Comparison of ENCODE assay signal across 1 cellular context in the genomic region with DNA sequence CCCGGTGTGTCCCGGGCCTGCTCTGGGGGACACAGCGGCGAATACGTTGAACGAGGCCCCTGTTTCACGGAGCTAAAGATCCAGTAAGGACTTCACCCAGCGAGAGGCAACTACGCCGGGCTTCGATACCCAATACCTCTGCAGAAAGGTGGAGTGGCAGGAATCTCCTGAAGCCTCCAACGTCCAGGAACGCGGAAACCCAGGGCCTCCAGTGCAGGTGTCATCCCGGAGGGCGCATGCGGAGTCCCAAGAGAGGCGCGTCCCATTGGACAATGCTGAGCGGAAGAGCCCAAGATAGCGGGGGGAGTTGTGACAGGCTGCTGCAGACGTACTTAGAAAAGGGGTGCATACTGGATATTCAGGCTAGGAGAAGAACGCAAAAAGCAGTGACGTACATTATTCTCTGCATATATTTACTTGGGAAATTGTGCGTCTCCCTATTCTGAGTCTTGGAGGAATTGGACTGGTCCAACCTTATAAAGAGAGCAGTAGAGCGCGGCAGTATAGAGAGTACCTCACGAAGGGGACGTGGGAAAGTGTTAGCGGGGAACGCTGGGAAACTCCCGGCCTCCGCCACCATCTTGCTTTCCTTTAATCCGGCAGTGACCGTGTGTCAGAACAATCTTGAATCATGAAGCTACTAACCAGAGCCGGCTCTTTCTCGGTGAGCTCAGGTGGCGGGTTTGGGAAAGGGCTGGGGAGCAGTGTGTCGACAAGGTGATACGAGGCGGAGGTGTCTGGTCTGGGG.
TF ChIP-seq lines count a peak whose summit lies in the region.

TSS of gene UQCRC2 (plus strand) at position 569 of the 748 bp plus-strand sequence. CDS start at position 632, 63 bp downstream.

TF ChIP-seq in HepG2, 621 proteins besides CTCF, POLR2A, EP300 and RAD21 (continued from another document and continues in another):
- TF ChIP-seq, protein P1, sequence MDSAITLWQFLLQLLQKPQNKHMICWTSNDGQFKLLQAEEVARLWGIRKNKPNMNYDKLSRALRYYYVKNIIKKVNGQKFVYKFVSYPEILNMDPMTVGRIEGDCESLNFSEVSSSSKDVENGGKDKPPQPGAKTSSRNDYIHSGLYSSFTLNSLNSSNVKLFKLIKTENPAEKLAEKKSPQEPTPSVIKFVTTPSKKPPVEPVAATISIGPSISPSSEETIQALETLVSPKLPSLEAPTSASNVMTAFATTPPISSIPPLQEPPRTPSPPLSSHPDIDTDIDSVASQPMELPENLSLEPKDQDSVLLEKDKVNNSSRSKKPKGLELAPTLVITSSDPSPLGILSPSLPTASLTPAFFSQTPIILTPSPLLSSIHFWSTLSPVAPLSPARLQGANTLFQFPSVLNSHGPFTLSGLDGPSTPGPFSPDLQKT (CRISPR knock-in tag; IDR thresholded peaks at IDR 0.05; ENCODE audit: borderline replicate concordance) = no peak
- TF ChIP-seq MTERF4 (CRISPR knock-in tag; IDR thresholded peaks at IDR 0.05) = no peak
- peak; percentile 55 for TF ChIP-seq SALL1 (CRISPR knock-in tag; IDR thresholded peaks at IDR 0.05)
- no peak for TF ChIP-seq ZFP41 (CRISPR knock-in tag; IDR thresholded peaks at IDR 0.05; ENCODE audit: borderline replicate concordance)
- TF ChIP-seq ZNF691 (CRISPR knock-in tag; IDR thresholded peaks at IDR 0.05; ENCODE audit: borderline replicate concordance, low read depth) = peak; percentile 79; the same call in 1 of the 2 replicates
- TF ChIP-seq ZNF430 (CRISPR knock-in tag; IDR thresholded peaks at IDR 0.05) = peak; percentile 77
- TF ChIP-seq ELF1 (CRISPR knock-in tag; IDR thresholded peaks at IDR 0.05) = peak; percentile 94
- TF ChIP-seq ZSCAN9 (CRISPR knock-in tag; IDR thresholded peaks at IDR 0.05; ENCODE audit: borderline replicate concordance) = peak; percentile 75
- peak; percentile 74; the same call in 1 of the 2 replicates for TF ChIP-seq SMAD1 (CRISPR knock-in tag; IDR thresholded peaks at IDR 0.05; ENCODE audit: borderline replicate concordance, low read depth)
- TF ChIP-seq ZNF12 (CRISPR knock-in tag; IDR thresholded peaks at IDR 0.05) = no peak; the same call in 1 of the 2 replicates
- TF ChIP-seq RFX3 (CRISPR knock-in tag; IDR thresholded peaks at IDR 0.05) = peak; percentile 38; the same call in 1 of the 2 replicates
- no peak for TF ChIP-seq HDAC6 (IDR thresholded peaks at IDR 0.05; ENCODE audit: low read depth, low read length)
- TF ChIP-seq GFI1 (CRISPR knock-in tag; IDR thresholded peaks at IDR 0.05; ENCODE audit: borderline replicate concordance) = 0 out of 2 replicates have a peak, but pooled peaks have one; percentile 59
- peak; percentile 53 for TF ChIP-seq MED1 (CRISPR knock-in tag; IDR thresholded peaks at IDR 0.05)
- TF ChIP-seq, protein P2, sequence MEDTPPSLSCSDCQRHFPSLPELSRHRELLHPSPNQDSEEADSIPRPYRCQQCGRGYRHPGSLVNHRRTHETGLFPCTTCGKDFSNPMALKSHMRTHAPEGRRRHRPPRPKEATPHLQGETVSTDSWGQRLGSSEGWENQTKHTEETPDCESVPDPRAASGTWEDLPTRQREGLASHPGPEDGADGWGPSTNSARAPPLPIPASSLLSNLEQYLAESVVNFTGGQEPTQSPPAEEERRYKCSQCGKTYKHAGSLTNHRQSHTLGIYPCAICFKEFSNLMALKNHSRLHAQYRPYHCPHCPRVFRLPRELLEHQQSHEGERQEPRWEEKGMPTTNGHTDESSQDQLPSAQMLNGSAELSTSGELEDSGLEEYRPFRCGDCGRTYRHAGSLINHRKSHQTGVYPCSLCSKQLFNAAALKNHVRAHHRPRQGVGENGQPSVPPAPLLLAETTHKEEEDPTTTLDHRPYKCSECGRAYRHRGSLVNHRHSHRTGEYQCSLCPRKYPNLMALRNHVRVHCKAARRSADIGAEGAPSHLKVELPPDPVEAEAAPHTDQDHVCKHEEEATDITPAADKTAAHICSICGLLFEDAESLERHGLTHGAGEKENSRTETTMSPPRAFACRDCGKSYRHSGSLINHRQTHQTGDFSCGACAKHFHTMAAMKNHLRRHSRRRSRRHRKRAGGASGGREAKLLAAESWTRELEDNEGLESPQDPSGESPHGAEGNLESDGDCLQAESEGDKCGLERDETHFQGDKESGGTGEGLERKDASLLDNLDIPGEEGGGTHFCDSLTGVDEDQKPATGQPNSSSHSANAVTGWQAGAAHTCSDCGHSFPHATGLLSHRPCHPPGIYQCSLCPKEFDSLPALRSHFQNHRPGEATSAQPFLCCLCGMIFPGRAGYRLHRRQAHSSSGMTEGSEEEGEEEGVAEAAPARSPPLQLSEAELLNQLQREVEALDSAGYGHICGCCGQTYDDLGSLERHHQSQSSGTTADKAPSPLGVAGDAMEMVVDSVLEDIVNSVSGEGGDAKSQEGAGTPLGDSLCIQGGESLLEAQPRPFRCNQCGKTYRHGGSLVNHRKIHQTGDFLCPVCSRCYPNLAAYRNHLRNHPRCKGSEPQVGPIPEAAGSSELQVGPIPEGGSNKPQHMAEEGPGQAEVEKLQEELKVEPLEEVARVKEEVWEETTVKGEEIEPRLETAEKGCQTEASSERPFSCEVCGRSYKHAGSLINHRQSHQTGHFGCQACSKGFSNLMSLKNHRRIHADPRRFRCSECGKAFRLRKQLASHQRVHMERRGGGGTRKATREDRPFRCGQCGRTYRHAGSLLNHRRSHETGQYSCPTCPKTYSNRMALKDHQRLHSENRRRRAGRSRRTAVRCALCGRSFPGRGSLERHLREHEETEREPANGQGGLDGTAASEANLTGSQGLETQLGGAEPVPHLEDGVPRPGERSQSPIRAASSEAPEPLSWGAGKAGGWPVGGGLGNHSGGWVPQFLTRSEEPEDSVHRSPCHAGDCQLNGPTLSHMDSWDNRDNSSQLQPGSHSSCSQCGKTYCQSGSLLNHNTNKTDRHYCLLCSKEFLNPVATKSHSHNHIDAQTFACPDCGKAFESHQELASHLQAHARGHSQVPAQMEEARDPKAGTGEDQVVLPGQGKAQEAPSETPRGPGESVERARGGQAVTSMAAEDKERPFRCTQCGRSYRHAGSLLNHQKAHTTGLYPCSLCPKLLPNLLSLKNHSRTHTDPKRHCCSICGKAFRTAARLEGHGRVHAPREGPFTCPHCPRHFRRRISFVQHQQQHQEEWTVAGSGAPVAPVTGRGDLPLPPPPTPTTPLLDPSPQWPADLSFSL (CRISPR knock-in tag; IDR thresholded peaks at IDR 0.05) = no peak
- peak; percentile 9; the same call in 1 of the 2 replicates for TF ChIP-seq ZSCAN25 (CRISPR knock-in tag; IDR thresholded peaks at IDR 0.05)
- TF ChIP-seq, protein P3, sequence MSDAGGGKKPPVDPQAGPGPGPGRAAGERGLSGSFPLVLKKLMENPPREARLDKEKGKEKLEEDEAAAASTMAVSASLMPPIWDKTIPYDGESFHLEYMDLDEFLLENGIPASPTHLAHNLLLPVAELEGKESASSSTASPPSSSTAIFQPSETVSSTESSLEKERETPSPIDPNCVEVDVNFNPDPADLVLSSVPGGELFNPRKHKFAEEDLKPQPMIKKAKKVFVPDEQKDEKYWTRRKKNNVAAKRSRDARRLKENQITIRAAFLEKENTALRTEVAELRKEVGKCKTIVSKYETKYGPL (CRISPR knock-in tag; IDR thresholded peaks at IDR 0.05) = peak; percentile 10; the same call in 1 of the 2 replicates
- peak; percentile 24 for TF ChIP-seq MEF2D (CRISPR knock-in tag; IDR thresholded peaks at IDR 0.05)
- peak; percentile 86 for TF ChIP-seq ZNF788 (CRISPR knock-in tag; IDR thresholded peaks at IDR 0.05; ENCODE audit: borderline replicate concordance)
- TF ChIP-seq, protein P4, sequence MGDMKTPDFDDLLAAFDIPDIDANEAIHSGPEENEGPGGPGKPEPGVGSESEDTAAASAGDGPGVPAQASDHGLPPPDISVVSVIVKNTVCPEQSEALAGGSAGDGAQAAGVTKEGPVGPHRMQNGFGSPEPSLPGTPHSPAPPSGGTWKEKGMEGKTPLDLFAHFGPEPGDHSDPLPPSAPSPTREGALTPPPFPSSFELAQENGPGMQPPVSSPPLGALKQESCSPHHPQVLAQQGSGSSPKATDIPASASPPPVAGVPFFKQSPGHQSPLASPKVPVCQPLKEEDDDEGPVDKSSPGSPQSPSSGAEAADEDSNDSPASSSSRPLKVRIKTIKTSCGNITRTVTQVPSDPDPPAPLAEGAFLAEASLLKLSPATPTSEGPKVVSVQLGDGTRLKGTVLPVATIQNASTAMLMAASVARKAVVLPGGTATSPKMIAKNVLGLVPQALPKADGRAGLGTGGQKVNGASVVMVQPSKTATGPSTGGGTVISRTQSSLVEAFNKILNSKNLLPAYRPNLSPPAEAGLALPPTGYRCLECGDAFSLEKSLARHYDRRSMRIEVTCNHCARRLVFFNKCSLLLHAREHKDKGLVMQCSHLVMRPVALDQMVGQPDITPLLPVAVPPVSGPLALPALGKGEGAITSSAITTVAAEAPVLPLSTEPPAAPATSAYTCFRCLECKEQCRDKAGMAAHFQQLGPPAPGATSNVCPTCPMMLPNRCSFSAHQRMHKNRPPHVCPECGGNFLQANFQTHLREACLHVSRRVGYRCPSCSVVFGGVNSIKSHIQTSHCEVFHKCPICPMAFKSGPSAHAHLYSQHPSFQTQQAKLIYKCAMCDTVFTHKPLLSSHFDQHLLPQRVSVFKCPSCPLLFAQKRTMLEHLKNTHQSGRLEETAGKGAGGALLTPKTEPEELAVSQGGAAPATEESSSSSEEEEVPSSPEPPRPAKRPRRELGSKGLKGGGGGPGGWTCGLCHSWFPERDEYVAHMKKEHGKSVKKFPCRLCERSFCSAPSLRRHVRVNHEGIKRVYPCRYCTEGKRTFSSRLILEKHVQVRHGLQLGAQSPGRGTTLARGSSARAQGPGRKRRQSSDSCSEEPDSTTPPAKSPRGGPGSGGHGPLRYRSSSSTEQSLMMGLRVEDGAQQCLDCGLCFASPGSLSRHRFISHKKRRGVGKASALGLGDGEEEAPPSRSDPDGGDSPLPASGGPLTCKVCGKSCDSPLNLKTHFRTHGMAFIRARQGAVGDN (CRISPR knock-in tag; IDR thresholded peaks at IDR 0.05) = peak; percentile 89
- TF ChIP-seq ZNF75D (CRISPR knock-in tag; IDR thresholded peaks at IDR 0.05; ENCODE audit: borderline replicate concordance) = no peak
- peak; percentile 94 for TF ChIP-seq YEATS4 (CRISPR knock-in tag; IDR thresholded peaks at IDR 0.05; ENCODE audit: borderline replicate concordance)
- TF ChIP-seq ZNF253 (CRISPR knock-in tag; IDR thresholded peaks at IDR 0.05; ENCODE audit: borderline replicate concordance) = no peak
- TF ChIP-seq HNF4G (IDR thresholded peaks at IDR 0.05; ENCODE audit: borderline replicate concordance, low read depth, low read length) = peak; percentile 5; the same call in 1 of the 2 replicates
- no peak; the same call in 1 of the 2 replicates for TF ChIP-seq HNF4G (CRISPR knock-in tag; IDR thresholded peaks at IDR 0.05; ENCODE audit: borderline replicate concordance, low read depth)
- peak; percentile 91 for TF ChIP-seq ZNF556 (CRISPR knock-in tag; IDR thresholded peaks at IDR 0.05; ENCODE audit: borderline replicate concordance)
- peak; percentile 98 for TF ChIP-seq ZFX (CRISPR knock-in tag; IDR thresholded peaks at IDR 0.05; ENCODE audit: low read depth)
- TF ChIP-seq POLR2AphosphoS5 (IDR thresholded peaks at IDR 0.05; ENCODE audit: low read depth, low read length) = peak; percentile 91
- TF ChIP-seq, protein P5, sequence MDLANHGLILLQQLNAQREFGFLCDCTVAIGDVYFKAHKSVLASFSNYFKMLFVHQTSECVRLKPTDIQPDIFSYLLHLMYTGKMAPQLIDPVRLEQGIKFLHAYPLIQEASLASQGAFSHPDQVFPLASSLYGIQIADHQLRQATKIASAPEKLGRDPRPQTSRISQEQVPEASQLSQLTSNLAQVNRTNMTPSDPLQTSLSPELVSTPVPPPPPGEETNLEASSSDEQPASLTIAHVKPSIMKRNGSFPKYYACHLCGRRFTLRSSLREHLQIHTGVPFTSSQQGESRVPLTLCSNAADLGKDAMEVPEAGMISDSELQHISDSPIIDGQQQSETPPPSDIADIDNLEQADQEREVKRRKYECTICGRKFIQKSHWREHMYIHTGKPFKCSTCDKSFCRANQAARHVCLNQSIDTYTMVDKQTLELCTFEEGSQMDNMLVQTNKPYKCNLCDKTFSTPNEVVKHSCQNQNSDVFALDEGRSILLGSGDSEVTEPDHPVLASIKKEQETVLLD (CRISPR knock-in tag; IDR thresholded peaks at IDR 0.05; ENCODE audit: low read depth) = no peak
- TF ChIP-seq ZNF562 (CRISPR knock-in tag; IDR thresholded peaks at IDR 0.05; ENCODE audit: borderline replicate concordance) = no peak
- TF ChIP-seq ZNF557 (CRISPR knock-in tag; IDR thresholded peaks at IDR 0.05) = no peak; the same call in 1 of the 2 replicates
- TF ChIP-seq FOXA1 (IDR thresholded peaks at IDR 0.05) = no peak
- TF ChIP-seq FOXA1 (CRISPR knock-in tag; IDR thresholded peaks at IDR 0.05) = no peak
- TF ChIP-seq, protein P6, sequence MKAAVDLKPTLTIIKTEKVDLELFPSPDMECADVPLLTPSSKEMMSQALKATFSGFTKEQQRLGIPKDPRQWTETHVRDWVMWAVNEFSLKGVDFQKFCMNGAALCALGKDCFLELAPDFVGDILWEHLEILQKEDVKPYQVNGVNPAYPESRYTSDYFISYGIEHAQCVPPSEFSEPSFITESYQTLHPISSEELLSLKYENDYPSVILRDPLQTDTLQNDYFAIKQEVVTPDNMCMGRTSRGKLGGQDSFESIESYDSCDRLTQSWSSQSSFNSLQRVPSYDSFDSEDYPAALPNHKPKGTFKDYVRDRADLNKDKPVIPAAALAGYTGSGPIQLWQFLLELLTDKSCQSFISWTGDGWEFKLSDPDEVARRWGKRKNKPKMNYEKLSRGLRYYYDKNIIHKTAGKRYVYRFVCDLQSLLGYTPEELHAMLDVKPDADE (CRISPR knock-in tag; IDR thresholded peaks at IDR 0.05) = peak; percentile 91; the same call in 1 of the 2 replicates
- no peak for TF ChIP-seq JARID2 (CRISPR knock-in tag; IDR thresholded peaks at IDR 0.05; ENCODE audit: insufficient replicate concordance)
- 0 out of 2 replicates have a peak, but pooled peaks have one; percentile 30 for TF ChIP-seq THAP8 (CRISPR knock-in tag; IDR thresholded peaks at IDR 0.05; ENCODE audit: borderline replicate concordance)
- peak; percentile 84 for TF ChIP-seq RNF2 (conservative IDR thresholded peaks at IDR 0.05; ENCODE audit: low read depth)
- no peak for TF ChIP-seq ZNF496 (CRISPR knock-in tag; IDR thresholded peaks at IDR 0.05; ENCODE audit: insufficient replicate concordance)
- TF ChIP-seq MXD4 (CRISPR knock-in tag; IDR thresholded peaks at IDR 0.05) = peak; percentile 75; the same call in 1 of the 2 replicates
